18 cellular contexts compared by ENCODE assay signal in genomic region chr3:45509768-45510129, GRCh38.
DNase-seq lines count a peak whose midpoint lies in the region; ATAC-seq and TF ChIP-seq lines count a peak whose summit lies in the region.
"Had no signal": no experiment of that assay in that cellular context is flagged by ENCODE, and none has a peak within 500 bp of the region (broad histone marks: within the 10 kb centered on the region; RNA-seq: fewer than 3 reads in every experiment).

No MANE protein-coding gene starts in this region.

- POLR2A ChIA-PET in HEK293 (lab: Yijun Ruan, JAX) (no interaction called here), WTC11 (lab: Charles Lee) (interaction anchor here (0.5 to 0.6 kb wide), 2 partner anchors 66 to 417 kb away, joined by 4 to 6 read pairs; no protein-coding TSS in a partner anchor)

- H3K36me3 Mint-ChIP-seq in WTC11 (peaks cover 16% of the 10 kb centered on the region), chondrocyte (ENCODE audit: low read depth) (peaks cover 4% of the 10 kb centered on the region), endothelial cell (ENCODE audit: low read depth, unreplicated experiment) (no peaks in the 10 kb centered on the region)

- H3K27me3 Mint-ChIP-seq in WTC11 (ENCODE audit: low read depth) (no peaks in the 10 kb centered on the region), chondrocyte (ENCODE audit: low read depth) (no peaks in the 10 kb centered on the region), endothelial cell (ENCODE audit: unreplicated experiment) (peaks cover 2% of the 10 kb centered on the region)
- H3K27me3 Mint-ChIP-seq: activated CD4-positive, alpha-beta memory T cell treated with anti-CD3 and anti-CD28 coated beads, Interleukin-2, amount 10 ng/mL, durations not matched to agents 7 days and 5 days; activated naive CD8-positive, alpha-beta T cell treated with anti-CD3 and anti-CD28 coated beads, Interleukin-2, amount 50 U/mL, for 24 hours; CD8-positive, alpha-beta memory T cell had no signal

- H3K36me3 ChIP-seq in HEK293 (ENCODE audit: control insufficient read depth in 2 of 2, insufficient read depth in 1 of 2, low read length in 2 of 2) (peaks cover 0 to 15% of the 10 kb centered on the region in 2 experiments; a peak in 1 of 3 replicates), iPS-15b (ENCODE audit: control insufficient read depth, insufficient read depth, low read length) (peaks cover 7% of the 10 kb centered on the region), subcutaneous abdominal adipose tissue (ENCODE audit: control insufficient read depth in 5 of 5, insufficient read depth in 5 of 5, low read length in 5 of 5) (peaks cover 0 to 12% (median 9%) of the 10 kb centered on the region in 5 donors)
- H3K36me3 ChIP-seq: colonic mucosa, prostate gland had no signal

- H3K27ac Mint-ChIP-seq in WTC11 (no peak overlapping the region), chondrocyte (ENCODE audit: unreplicated experiment) (no peak overlapping the region), endothelial cell (ENCODE audit: unreplicated experiment) (no peak overlapping the region)
- H3K27ac Mint-ChIP-seq: activated CD4-positive, alpha-beta memory T cell treated with anti-CD3 and anti-CD28 coated beads, Interleukin-2, amount 10 ng/mL, durations not matched to agents 7 days and 5 days; activated naive CD8-positive, alpha-beta T cell treated with anti-CD3 and anti-CD28 coated beads, Interleukin-2, amount 50 U/mL, for 24 hours had no signal

- DNase-seq in WTC11 (ENCODE audit: low spot score) (peak; percentile 19), chondrocyte (ENCODE audit: low spot score) (no peak), endothelial cell (ENCODE audit: low spot score) (no peak), foreskin melanocyte (no peak)
- DNase-seq: activated CD4-positive, alpha-beta memory T cell treated with anti-CD3 and anti-CD28 coated beads, Interleukin-2, amount 10 ng/mL, durations not matched to agents 7 days and 5 days; activated CD4-positive, CD25-positive, alpha-beta regulatory T cell; activated effector memory CD4-positive, alpha-beta T cell treated with anti-CD3 and anti-CD28 coated beads, Interleukin-2, amount 50 U/mL, for 16 hours; activated naive CD8-positive, alpha-beta T cell treated with anti-CD3 and anti-CD28 coated beads, Interleukin-2, amount 50 U/mL, for 24 hours; body of pancreas; CD8-positive, alpha-beta memory T cell; colonic mucosa; NCI-H526; stimulated activated naive CD4-positive, alpha-beta T cell had no signal

- ATAC-seq in WTC11: no peak
- ATAC-seq: body of pancreas had no signal

- H3K4me1 ChIP-seq in HEK293 (ENCODE audit: control insufficient read depth, insufficient read depth, low read length) (peaks cover 3% of the 10 kb centered on the region; the same call in 1 of the 2 replicates), iPS-15b (ENCODE audit: control insufficient read depth, insufficient read depth, low read length) (peaks cover 32% of the 10 kb centered on the region), subcutaneous abdominal adipose tissue (ENCODE audit: control insufficient read depth in 5 of 5, insufficient read depth in 5 of 5, low read length in 5 of 5) (peaks cover 18 to 37% (median 21%) of the 10 kb centered on the region in 5 donors)
- H3K4me1 ChIP-seq: colonic mucosa, prostate gland had no signal

- H3K4me1 Mint-ChIP-seq in WTC11 (no peaks in the 10 kb centered on the region), chondrocyte (ENCODE audit: low read depth) (peaks cover 3% of the 10 kb centered on the region), endothelial cell (ENCODE audit: unreplicated experiment) (peaks cover 42% of the 10 kb centered on the region)
- H3K4me1 Mint-ChIP-seq: activated CD4-positive, alpha-beta memory T cell treated with anti-CD3 and anti-CD28 coated beads, Interleukin-2, amount 10 ng/mL, durations not matched to agents 7 days and 5 days had no signal

- H3K9ac ChIP-seq in iPS-15b (ENCODE audit: low read depth, low read length) (peak overlapping the region; percentile 48), subcutaneous abdominal adipose tissue (ENCODE audit: low read length in 5 of 5) (peak overlapping the region in 2 of 5 donors; percentile 9 to 17)

- CTCF ChIA-PET in HEK293 (lab: Yijun Ruan, JAX): interaction anchor here (0.7 to 5.7 kb wide), 8 partner anchors 16 to 569 kb away, joined by 3 to 36 read pairs (median 10); no protein-coding TSS in a partner anchor
- CTCF ChIA-PET in WTC11 (lab: Charles Lee): interaction anchor here (0.7 to 5.6 kb wide), 9 partner anchors 11 to 472 kb away, joined by 3 to 98 read pairs (median 9); partner anchors contain the start of gene TMEM158

- H3K4me3 Mint-ChIP-seq in WTC11 (no peak overlapping the region), chondrocyte (ENCODE audit: unreplicated experiment) (no peak overlapping the region), endothelial cell (ENCODE audit: unreplicated experiment) (no peak overlapping the region)
- H3K4me3 Mint-ChIP-seq: activated CD4-positive, alpha-beta memory T cell treated with anti-CD3 and anti-CD28 coated beads, Interleukin-2, amount 10 ng/mL, durations not matched to agents 7 days and 5 days; activated naive CD8-positive, alpha-beta T cell treated with anti-CD3 and anti-CD28 coated beads, Interleukin-2, amount 50 U/mL, for 24 hours; CD8-positive, alpha-beta memory T cell had no signal

- H3K9me3 ChIP-seq in HEK293 (ENCODE audit: control insufficient read depth, insufficient read depth, low read depth, low read length): no peaks in the 10 kb centered on the region
- H3K9me3 ChIP-seq in iPS-15b (ENCODE audit: control insufficient read depth, insufficient read depth, low read length): no peaks in the 10 kb centered on the region
- no peaks in the 10 kb centered on the region for H3K9me3 ChIP-seq in subcutaneous abdominal adipose tissue (ENCODE audit: control insufficient read depth in 5 of 5, low read length in 5 of 5)
- H3K9me3 ChIP-seq: body of pancreas, colonic mucosa, prostate gland, tibial nerve had no signal

- TF ChIP-seq CTCF in HEK293 (tag by site-specific recombination; IDR thresholded peaks at IDR 0.05) (no peak), WTC11 (IDR thresholded peaks at IDR 0.05) (no peak), chondrocyte (IDR thresholded peaks at IDR 0.05) (no peak), endothelial cell (IDR thresholded peaks at IDR 0.05; ENCODE audit: unreplicated experiment) (no peak)

- H3K9me3 Mint-ChIP-seq in WTC11 (no peaks in the 10 kb centered on the region), chondrocyte (ENCODE audit: low read depth) (no peaks in the 10 kb centered on the region), endothelial cell (ENCODE audit: unreplicated experiment) (no peaks in the 10 kb centered on the region)
- H3K9me3 Mint-ChIP-seq: activated CD4-positive, alpha-beta memory T cell treated with anti-CD3 and anti-CD28 coated beads, Interleukin-2, amount 10 ng/mL, durations not matched to agents 7 days and 5 days; activated naive CD8-positive, alpha-beta T cell treated with anti-CD3 and anti-CD28 coated beads, Interleukin-2, amount 50 U/mL, for 24 hours; CD8-positive, alpha-beta memory T cell had no signal

- no peak overlapping the region for H3K4me3 ChIP-seq in HEK293 (ENCODE audit: low read depth, low read length)
- H3K4me3 ChIP-seq in iPS-15b (ENCODE audit: low read depth, low read length): no peak overlapping the region
- no peak overlapping the region for H3K4me3 ChIP-seq in subcutaneous abdominal adipose tissue (ENCODE audit: low read depth in 1 of 5, low read length in 5 of 5)
- H3K4me3 ChIP-seq: body of pancreas, colonic mucosa, prostate gland, tibial nerve had no signal

- H3K27me3 ChIP-seq in iPS-15b (ENCODE audit: control insufficient read depth, insufficient read depth, low read length) (no peaks in the 10 kb centered on the region), subcutaneous abdominal adipose tissue (ENCODE audit: control insufficient read depth in 5 of 5, insufficient read depth in 4 of 5, low read length in 5 of 5) (no peaks in the 10 kb centered on the region)
- H3K27me3 ChIP-seq: body of pancreas, colonic mucosa, tibial nerve had no signal

- H3K27ac ChIP-seq in HEK293 (ENCODE audit: extremely low read depth, low read depth, low read length) (no peak overlapping the region), subcutaneous abdominal adipose tissue (ENCODE audit: low read depth, low read length) (peak overlapping the region; percentile 52)
- H3K27ac ChIP-seq: body of pancreas, prostate gland had no signal

TF ChIP-seq in WTC11, 78 proteins besides CTCF, POLR2A, EP300 and RAD21 (continues in another document):
- no peak for TF ChIP-seq IRF1 (CRISPR knock-in tag; IDR thresholded peaks at IDR 0.05)
- TF ChIP-seq AFF4 (CRISPR knock-in tag; IDR thresholded peaks at IDR 0.05; ENCODE audit: borderline replicate concordance): no peak
- TF ChIP-seq SP1 (CRISPR knock-in tag; conservative IDR thresholded peaks at IDR 0.05): no peak
